Comparison of ENCODE assay signal across 31 cellular contexts in genomic region chr13:36046672-36047071, GRCh38.
DNase-seq lines count a peak whose midpoint lies in the region; ATAC-seq lines count a peak whose summit lies in the region.
"Had no signal": no experiment of that assay in that cellular context is flagged by ENCODE, and none has a peak within 500 bp of the region (broad histone marks: within the 10 kb centered on the region; RNA-seq: fewer than 3 reads in every experiment).

No MANE protein-coding gene starts in this region.

- peak; percentile 66 for ATAC-seq in HG02571 (IDR thresholded peaks at IDR 0.05; ENCODE audit: unreplicated experiment)
- peak; percentile 86 for ATAC-seq in HG03442 (IDR thresholded peaks at IDR 0.05; ENCODE audit: unreplicated experiment)
- ATAC-seq in stimulated activated memory B cell treated with anti-CD40 and anti-IgM and Interleukin-4, amounts not matched to agents 10 μg/mL and 1 μg/mL and 100 μg/mL, for 72 hours = no peak
- no peak for ATAC-seq in HG03045 (IDR thresholded peaks at IDR 0.05; ENCODE audit: unreplicated experiment)
- ATAC-seq in activated T-helper 17 cell treated with anti-CD3 and anti-CD28 coated beads, Interleukin-2, amount 50 U/mL, for 72 hours (replicated peaks) = no peak
- ATAC-seq: left lobe of liver, Right ventricle myocardium inferior, WTC11 had no signal

- no peak overlapping the region for H3K4me3 Mint-ChIP-seq in stimulated activated memory B cell treated with anti-CD40 and anti-IgM and Interleukin-4, amounts not matched to agents 10 μg/mL and 1 μg/mL and 100 μg/mL, for 72 hours
- H3K4me3 Mint-ChIP-seq in activated T-helper 17 cell treated with anti-CD3 and anti-CD28 coated beads, Interleukin-2, amount 50 U/mL, for 72 hours = no peak overlapping the region
- H3K4me3 Mint-ChIP-seq: activated CD4-positive, alpha-beta memory T cell treated with anti-CD3 and anti-CD28 coated beads for 36 hours; activated naive CD8-positive, alpha-beta T cell treated with anti-CD3 and anti-CD28 coated beads, Interleukin-2, amount 10 ng/mL, durations not matched to agents 7 days and 5 days; CD4-positive, alpha-beta memory T cell; endodermal cell; immature natural killer cell; type B pancreatic cell; WTC11 had no signal

- no peaks in the 10 kb centered on the region for H3K4me1 Mint-ChIP-seq in stimulated activated memory B cell treated with anti-CD40 and anti-IgM and Interleukin-4, amounts not matched to agents 10 μg/mL and 1 μg/mL and 100 μg/mL, for 72 hours
- H3K4me1 Mint-ChIP-seq in activated T-helper 17 cell treated with anti-CD3 and anti-CD28 coated beads, Interleukin-2, amount 50 U/mL, for 72 hours = no peaks in the 10 kb centered on the region
- H3K4me1 Mint-ChIP-seq: activated naive CD8-positive, alpha-beta T cell treated with anti-CD3 and anti-CD28 coated beads, Interleukin-2, amount 10 ng/mL, durations not matched to agents 7 days and 5 days; CD4-positive, alpha-beta memory T cell; endodermal cell; immature natural killer cell had no signal

- H3K36me3 Mint-ChIP-seq in stimulated activated memory B cell treated with anti-CD40 and anti-IgM and Interleukin-4, amounts not matched to agents 10 μg/mL and 1 μg/mL and 100 μg/mL, for 72 hours = no peaks in the 10 kb centered on the region
- no peaks in the 10 kb centered on the region for H3K36me3 Mint-ChIP-seq in activated T-helper 17 cell treated with anti-CD3 and anti-CD28 coated beads, Interleukin-2, amount 50 U/mL, for 72 hours (ENCODE audit: low read depth)
- H3K36me3 Mint-ChIP-seq: activated CD4-positive, alpha-beta memory T cell treated with anti-CD3 and anti-CD28 coated beads for 36 hours; activated naive CD8-positive, alpha-beta T cell treated with anti-CD3 and anti-CD28 coated beads, Interleukin-2, amount 10 ng/mL, durations not matched to agents 7 days and 5 days; CD4-positive, alpha-beta memory T cell; immature natural killer cell; type B pancreatic cell; WTC11 had no signal

- H3K9me3 Mint-ChIP-seq in stimulated activated memory B cell treated with anti-CD40 and anti-IgM and Interleukin-4, amounts not matched to agents 10 μg/mL and 1 μg/mL and 100 μg/mL, for 72 hours = no peaks in the 10 kb centered on the region
- no peaks in the 10 kb centered on the region for H3K9me3 Mint-ChIP-seq in activated T-helper 17 cell treated with anti-CD3 and anti-CD28 coated beads, Interleukin-2, amount 50 U/mL, for 72 hours
- H3K9me3 Mint-ChIP-seq: activated CD4-positive, alpha-beta memory T cell treated with anti-CD3 and anti-CD28 coated beads for 36 hours; activated naive CD8-positive, alpha-beta T cell treated with anti-CD3 and anti-CD28 coated beads, Interleukin-2, amount 10 ng/mL, durations not matched to agents 7 days and 5 days; type B pancreatic cell had no signal

- no peaks in the 10 kb centered on the region for H3K27me3 Mint-ChIP-seq in stimulated activated memory B cell treated with anti-CD40 and anti-IgM and Interleukin-4, amounts not matched to agents 10 μg/mL and 1 μg/mL and 100 μg/mL, for 72 hours
- H3K27me3 Mint-ChIP-seq in activated T-helper 17 cell treated with anti-CD3 and anti-CD28 coated beads, Interleukin-2, amount 50 U/mL, for 72 hours = no peaks in the 10 kb centered on the region
- H3K27me3 Mint-ChIP-seq: activated CD4-positive, alpha-beta memory T cell treated with anti-CD3 and anti-CD28 coated beads for 36 hours; activated naive CD8-positive, alpha-beta T cell treated with anti-CD3 and anti-CD28 coated beads, Interleukin-2, amount 10 ng/mL, durations not matched to agents 7 days and 5 days; CD4-positive, alpha-beta memory T cell; type B pancreatic cell had no signal

- no peak overlapping the region for H3K27ac Mint-ChIP-seq in stimulated activated memory B cell treated with anti-CD40 and anti-IgM and Interleukin-4, amounts not matched to agents 10 μg/mL and 1 μg/mL and 100 μg/mL, for 72 hours
- no peak overlapping the region for H3K27ac Mint-ChIP-seq in activated T-helper 17 cell treated with anti-CD3 and anti-CD28 coated beads, Interleukin-2, amount 50 U/mL, for 72 hours
- H3K27ac Mint-ChIP-seq: activated CD4-positive, alpha-beta memory T cell treated with anti-CD3 and anti-CD28 coated beads for 36 hours; activated naive CD8-positive, alpha-beta T cell treated with anti-CD3 and anti-CD28 coated beads, Interleukin-2, amount 10 ng/mL, durations not matched to agents 7 days and 5 days; CD4-positive, alpha-beta memory T cell; endodermal cell; immature natural killer cell; type B pancreatic cell; WTC11 had no signal

- DNase-seq in SKM-1 treated with dmso at 0.1 percent for 144 hours (lab: John Stamatoyannopoulos, UW; ENCODE audit: unreplicated experiment) (peak; percentile 19), SKM-1 (lab: John Stamatoyannopoulos, UW; ENCODE audit: unreplicated experiment) (no peak)
- DNase-seq in activated CD8-positive, alpha-beta memory T cell treated with anti-CD3 and anti-CD28 coated beads, Interleukin-2, amount 50 U/mL, for 48 hours = no peak
- DNase-seq: 8988T; activated CD4-positive, alpha-beta memory T cell treated with anti-CD3 and anti-CD28 coated beads for 36 hours; activated effector memory CD4-positive, alpha-beta T cell treated with anti-CD3 and anti-CD28 coated beads, Interleukin-2, amount 50 U/mL, for 16 hours; activated naive CD8-positive, alpha-beta T cell treated with anti-CD3 and anti-CD28 coated beads, Interleukin-2, amount 10 ng/mL, durations not matched to agents 7 days and 5 days; activated T-cell treated with anti-CD3 and anti-CD28 coated beads for 4 hours; caudate nucleus; CD4-positive, alpha-beta memory T cell; endodermal cell; esophagus squamous epithelium; hippocampal formation; immature natural killer cell; Karpas-422; mesendoderm; NCI-H1092; NCI-H2029; NCI-H345; OCI-M1; SW 1271; T1000 had no signal

Comparison
In these comparisons a context has a peak if more than half of its experiments do, and no peak if none do; other contexts are left out.
1. ATAC-seq: peak in HG02571 (single experiment) and HG03442 (single experiment); none in stimulated activated memory B cell treated with anti-CD40 and anti-IgM and Interleukin-4, amounts not matched to agents 10 μg/mL and 1 μg/mL and 100 μg/mL, for 72 hours (single experiment), HG03045 (single experiment) and activated T-helper 17 cell treated with anti-CD3 and anti-CD28 coated beads, Interleukin-2, amount 50 U/mL, for 72 hours (single experiment).